18 cellular contexts compared by ENCODE assay signal in genomic region chr5:52814749-52815148, GRCh38. TPM values are rescaled to one million over a fixed set of nuclear protein-coding genes. Genes with fewer than 3 reads are reported as not detected.
DNase-seq lines count a peak whose midpoint lies in the region; ATAC-seq and TF ChIP-seq lines count a peak whose summit lies in the region.
"Had no signal": no experiment of that assay in that cellular context is flagged by ENCODE, and none has a peak within 500 bp of the region (broad histone marks: within the 10 kb centered on the region; RNA-seq: fewer than 3 reads in every experiment).

No MANE protein-coding gene starts in this region.

- no peak for TF ChIP-seq CTCF in heart right ventricle (IDR thresholded peaks at IDR 0.05)
- no peak for TF ChIP-seq CTCF in right lobe of liver (IDR thresholded peaks at IDR 0.05)
- TF ChIP-seq CTCF in sigmoid colon (IDR thresholded peaks at IDR 0.05), result no peak
- no peak for TF ChIP-seq CTCF in transverse colon (IDR thresholded peaks at IDR 0.05)
- no peak for TF ChIP-seq CTCF in SK-N-SH (IDR thresholded peaks at IDR 0.05)

- ATAC-seq in heart right ventricle, result peak in 6 of 8 donors; percentile 41 to 74 (median 59)
- ATAC-seq in Right ventricle myocardium inferior, result no peak
- ATAC-seq in right lobe of liver, result peak; percentile 48 to 79 (median 60)
- ATAC-seq in HG02759 (IDR thresholded peaks at IDR 0.05; ENCODE audit: unreplicated experiment), result no peak

- H3K9me3 ChIP-seq in heart right ventricle (no peaks in the 10 kb centered on the region), right lobe of liver (no peaks in the 10 kb centered on the region), sigmoid colon (no peaks in the 10 kb centered on the region), transverse colon (no peaks in the 10 kb centered on the region), SK-N-SH (no peaks in the 10 kb centered on the region)
- H3K9me3 ChIP-seq: BLaER1 had no signal

- H3K27ac ChIP-seq in heart right ventricle, result peak overlapping the region in 7 of 10 donors; percentile 25 to 52 (median 42)
- peak overlapping the region in 1 of 3 donors; percentile 20 for H3K27ac ChIP-seq in right lobe of liver
- H3K27ac ChIP-seq in sigmoid colon, result peak overlapping the region; percentile 19 to 97 (median 76)
- H3K27ac ChIP-seq in transverse colon, result peak overlapping the region; percentile 33 to 43 (median 36)
- no peak overlapping the region for H3K27ac ChIP-seq in SK-N-SH (ENCODE audit: low read depth in 2 of 2, low read length in 1 of 2)
- H3K27ac ChIP-seq: BLaER1, KMS-11 had no signal

- H3K27me3 ChIP-seq in heart right ventricle, result no peaks in the 10 kb centered on the region
- H3K27me3 ChIP-seq in right lobe of liver, result no peaks in the 10 kb centered on the region
- H3K27me3 ChIP-seq in sigmoid colon, result no peaks in the 10 kb centered on the region
- no peaks in the 10 kb centered on the region for H3K27me3 ChIP-seq in transverse colon
- H3K27me3 ChIP-seq in SK-N-SH (ENCODE audit: insufficient read depth), result no peaks in the 10 kb centered on the region
- H3K27me3 ChIP-seq: BLaER1 had no signal

- no peaks in the 10 kb centered on the region for H4K20me1 ChIP-seq in SK-N-SH (ENCODE audit: insufficient read depth)
- H4K20me1 ChIP-seq: BLaER1 had no signal

- TF ChIP-seq EP300 in sigmoid colon (IDR thresholded peaks at IDR 0.05), result no peak
- no peak for TF ChIP-seq EP300 in transverse colon (IDR thresholded peaks at IDR 0.05; ENCODE audit: low read depth)
- TF ChIP-seq EP300 in SK-N-SH (IDR thresholded peaks at IDR 0.05; ENCODE audit: borderline replicate concordance in 1 of 2, low read depth in 1 of 2, low read length in 1 of 2), result no peak

- H3K4me1 ChIP-seq in heart right ventricle, result peaks cover 0 to 88% (median 47%) of the 10 kb centered on the region in 9 donors
- peaks cover 0 to 28% (median 3%) of the 10 kb centered on the region in 4 donors for H3K4me1 ChIP-seq in right lobe of liver
- peaks cover 0 to 91% (median 80%) of the 10 kb centered on the region in 4 donors for H3K4me1 ChIP-seq in sigmoid colon
- peaks cover 9 to 62% (median 35%) of the 10 kb centered on the region in 4 donors for H3K4me1 ChIP-seq in transverse colon
- peaks cover 0 to 8% of the 10 kb centered on the region in 2 experiments for H3K4me1 ChIP-seq in SK-N-SH (ENCODE audit: control insufficient read depth in 1 of 2, insufficient read depth in 2 of 2, low read depth in 1 of 2, low read length in 1 of 2)
- H3K4me1 ChIP-seq: BLaER1 had no signal

- no peaks in the 10 kb centered on the region for H3K9me2 ChIP-seq in SK-N-SH

- peaks cover 3% of the 10 kb centered on the region; the same call in 1 of the 2 replicates for H3K79me2 ChIP-seq in SK-N-SH (ENCODE audit: insufficient read depth)

- peaks cover 22% of the 10 kb centered on the region for H3F3A ChIP-seq in SK-N-SH (replicated peaks; ENCODE audit: insufficient read depth)

- no peak for DNase-seq in heart right ventricle
- DNase-seq in Right ventricle myocardium inferior (ENCODE audit: missing footprints), result no peak
- DNase-seq in right lobe of liver, result no peak
- no peak for DNase-seq in sigmoid colon
- DNase-seq in transverse colon, result no peak
- DNase-seq in NCI-H748 treated with DMSO at 0.1 percent for 48 hours (lab: John Stamatoyannopoulos, UW), result no peak
- no peak for DNase-seq in SK-N-SH
- DNase-seq: 8988T, GF-D8, HFFc6, NCI-H1092, NCI-H1694, NCI-H345, NCI-H526 treated with DMSO at 0.1 percent for 48 hours, PC-3 had no signal

- H2AFZ ChIP-seq in SK-N-SH (ENCODE audit: low read depth), result no peak overlapping the region

- in situ Hi-C loops in transverse colon (cut with MboI; ENCODE audit: low pct_ligation_motif_present in 1 of 4, low pct_unique_long_range_greater_than_20kb in 1 of 4, low sequenced_read_pairs in 3 of 4), result no loop called here

- 64 to 72% methylated on average over 2 of the region's 2 CpGs for WGBS in heart right ventricle, 2 donors
- 49% methylated on average over 2 of the region's 2 CpGs for WGBS in right lobe of liver (ENCODE audit: insufficient coverage, low coverage, low lambda C conversion rate, missing lambda C conversion rate)
- 92 to 93% methylated on average over 2 of the region's 2 CpGs for WGBS in sigmoid colon, 2 donors
- 81 to 83% methylated on average over 2 of the region's 2 CpGs for WGBS in transverse colon (ENCODE audit: low coverage in 1 of 2), 2 donors
- WGBS in SK-N-SH (ENCODE audit: low lambda C conversion rate), result 98% methylated on average over 2 of the region's 2 CpGs

- H3K36me3 ChIP-seq in heart right ventricle, result no peaks in the 10 kb centered on the region
- no peaks in the 10 kb centered on the region for H3K36me3 ChIP-seq in right lobe of liver
- no peaks in the 10 kb centered on the region for H3K36me3 ChIP-seq in sigmoid colon
- H3K36me3 ChIP-seq in transverse colon, result no peaks in the 10 kb centered on the region
- no peaks in the 10 kb centered on the region for H3K36me3 ChIP-seq in SK-N-SH (replicated peaks in 1 of 2; ENCODE audit: control insufficient read depth in 1 of 2, insufficient read depth in 2 of 2, low read length in 1 of 2)
- H3K36me3 ChIP-seq: BLaER1 had no signal

- intact Hi-C loops in heart right ventricle (cut with DNase I) (loop anchor here in 1 of 10 donors (5.0 kb wide), 1 partner anchor 38 kb away; no protein-coding TSS in a partner anchor), Right ventricle myocardium inferior (cut with DNase I) (no loop called here), right lobe of liver (cut with DNase I) (no loop called here), sigmoid colon (cut with DNase I) (no loop called here), transverse colon (cut with DNase I; ENCODE audit: low total_unique reads) (no loop called here)

- no peak overlapping the region for H3K9ac ChIP-seq in SK-N-SH
- H3K9ac ChIP-seq: BLaER1, KMS-11 had no signal

- no peak for TF ChIP-seq RAD21 in SK-N-SH (IDR thresholded peaks at IDR 0.05; ENCODE audit: low read length)

- TF ChIP-seq POLR2A in right lobe of liver (IDR thresholded peaks at IDR 0.05), result no peak
- TF ChIP-seq POLR2A in sigmoid colon (IDR thresholded peaks at IDR 0.05), result no peak
- no peak for TF ChIP-seq POLR2A in transverse colon (IDR thresholded peaks at IDR 0.05)

- CTCF ChIA-PET in SK-N-SH (lab: Yijun Ruan, JAX), result no interaction called here

- H3K4me3 ChIP-seq in heart right ventricle (no peak overlapping the region), right lobe of liver (no peak overlapping the region), sigmoid colon (no peak overlapping the region), transverse colon (no peak overlapping the region), SK-N-SH (ENCODE audit: low read depth in 2 of 2, low read length in 1 of 2) (no peak overlapping the region)
- H3K4me3 ChIP-seq: BLaER1 had no signal

- H3K4me2 ChIP-seq in SK-N-SH, result no peak overlapping the region
- H3K4me2 ChIP-seq: BLaER1, KMS-11 had no signal

- POLR2A ChIA-PET in SK-N-SH (lab: Yijun Ruan, JAX), result no interaction called here

TF ChIP-seq in SK-N-SH, 30 proteins besides CTCF, POLR2A, EP300 and RAD21 (continues in another document):
- TF ChIP-seq RXRA (IDR thresholded peaks at IDR 0.05; ENCODE audit: borderline replicate concordance, low read depth) (no peak), JUND (IDR thresholded peaks at IDR 0.05) (no peak), GATA2 (CRISPR knock-in tag; IDR thresholded peaks at IDR 0.05) (no peak), FOXM1 (IDR thresholded peaks at IDR 0.05; ENCODE audit: low read depth) (no peak), NFIC (IDR thresholded peaks at IDR 0.05; ENCODE audit: borderline replicate concordance) (no peak), RCOR1 (IDR thresholded peaks at IDR 0.05; ENCODE audit: low read length) (no peak), USF1 (IDR thresholded peaks at IDR 0.05; ENCODE audit: borderline replicate concordance, low read depth) (no peak), FOSL2 (IDR thresholded peaks at IDR 0.05; ENCODE audit: borderline replicate concordance, low read depth) (no peak), FOXJ3 (CRISPR knock-in tag; IDR thresholded peaks at IDR 0.05) (no peak), USF2 (IDR thresholded peaks at IDR 0.05; ENCODE audit: borderline replicate concordance, low read depth, low read length) (no peak), ELF1 (IDR thresholded peaks at IDR 0.05) (no peak), RFX5 (IDR thresholded peaks at IDR 0.05; ENCODE audit: low read length) (no peak), MEF2A (IDR thresholded peaks at IDR 0.05; ENCODE audit: borderline replicate concordance, low read depth) (no peak)

RNA-seq across cellular contexts. Expression of gene ITGA1, which starts 27.0 kb away (rescaled TPM):
- total RNA-seq in heart right ventricle (10 to 100 TPM; 17.7 to 48.2 (median 25.4) TPM), Right ventricle myocardium inferior (29.9 TPM), right lobe of liver (100 to 1,000 TPM in 1 of 6 experiments, 10 to 100 TPM in 5; 66.5 to 116 (median 82.1) TPM), sigmoid colon (100 to 1,000 TPM; 162 to 511 (median 209) TPM), transverse colon (10 to 100 TPM; 42.6 to 83.2 (median 48.0) TPM)
- polyA plus RNA-seq in heart right ventricle (10 to 100 TPM in 1 of 2 donors, 1 to 10 TPM in 1; 7.7 to 11.6 TPM), sigmoid colon (1 to 10 TPM; 1.8 to 8.0 (median 4.4) TPM), SK-N-SH (2012; rRNA removed) (7.7 and 9.9 TPM in 2 replicates)
- 5.2 and 9.2 TPM in 2 replicates for polyA plus RNA-seq in SK-N-SH (2012; cell fraction: cytosol; rRNA removed)
- 4.5 and 11.5 TPM in 2 replicates for polyA plus RNA-seq in SK-N-SH (2012; cell fraction: nucleus; rRNA removed)

RNA-seq across cellular contexts. Expression of gene PELO, which starts 27.0 kb away (rescaled TPM):
- 10 to 100 TPM; 14.7 to 28.1 (median 22.2) TPM for total RNA-seq in heart right ventricle
- 10 to 100 TPM in 1 of 2 donors, 1 to 10 TPM in 1; 4.7 to 15.5 TPM for polyA plus RNA-seq in heart right ventricle
- 20.5 TPM for total RNA-seq in Right ventricle myocardium inferior
- total RNA-seq in right lobe of liver, result 10 to 100 TPM; 14.6 to 24.6 (median 17.6) TPM
- 10 to 100 TPM; 37.1 to 60.1 (median 44.7) TPM for total RNA-seq in sigmoid colon
- polyA plus RNA-seq in sigmoid colon, result 1 to 10 TPM; 3.9 to 8.3 (median 7.8) TPM
- total RNA-seq in transverse colon, result 10 to 100 TPM; 10.1 to 62.3 (median 16.8) TPM
- 10.7 and 11.5 TPM in 2 replicates for polyA plus RNA-seq in SK-N-SH (2012; rRNA removed)
- 8.8 and 10.3 TPM in 2 replicates for polyA plus RNA-seq in SK-N-SH (2012; cell fraction: cytosol; rRNA removed)
- polyA plus RNA-seq in SK-N-SH (2012; cell fraction: nucleus; rRNA removed), result 13.5 and 14.3 TPM in 2 replicates

Comparison
In these comparisons a context has a peak if more than half of its experiments do, and no peak if none do; other contexts are left out.
1. ATAC-seq: peak in heart right ventricle (6 of 8) and right lobe of liver (4 of 4); none in Right ventricle myocardium inferior (single experiment) and HG02759 (single experiment).
2. H3K27ac ChIP-seq: peak in heart right ventricle (7 of 10), sigmoid colon (4 of 4) and transverse colon (4 of 4); none in SK-N-SH (0 of 2).